In the genomic region with DNA sequence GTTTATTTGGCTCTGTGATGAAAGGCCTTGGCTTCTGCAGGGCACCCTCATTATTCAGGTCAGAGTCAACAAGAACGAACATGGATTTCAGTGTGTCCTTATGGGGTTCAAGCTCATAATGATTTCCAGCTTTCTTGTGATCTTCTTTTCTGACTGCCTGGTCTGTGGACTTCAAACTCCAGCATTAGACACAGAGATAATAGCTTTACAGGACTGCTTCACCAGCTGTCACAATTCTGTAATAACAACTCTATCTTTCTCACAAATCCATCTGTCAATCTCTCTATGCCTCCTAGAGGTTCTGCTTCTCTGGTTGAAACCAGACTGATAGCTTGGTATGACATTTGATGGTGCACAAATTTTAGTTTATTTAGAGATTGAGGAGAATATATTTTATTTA, we compare ENCODE assay signal across 26 cellular contexts. TPM values are rescaled to one million over a fixed set of nuclear protein-coding genes. Genes with fewer than 3 reads are reported as not detected.
"Had no signal": no experiment of that assay in that cellular context is flagged by ENCODE, and none has a peak within 500 bp of the region (broad histone marks: within the 10 kb centered on the region; RNA-seq: fewer than 3 reads in every experiment).

No MANE protein-coding gene starts in this region.

- H3K4me3 ChIP-seq: left lung, lower lobe of right lung, neural progenitor cell, right atrium auricular region, right lobe of liver, smooth muscle cell, tibial nerve, uterus had no signal

- ATAC-seq: left colon; left lung; lower lobe of right lung; naive thymus-derived CD8-positive, alpha-beta T cell; right lobe of liver; stimulated activated memory B cell treated with anti-CD40 and anti-IgM and Interleukin-4, amounts not matched to agents 10 μg/mL and 1 μg/mL and 100 μg/mL, for 72 hours; stimulated activated naive CD8-positive, alpha-beta T cell treated with anti-CD3 and anti-CD28 coated beads, Interleukin-15, amount 100 ng/mL, for 72 hours had no signal

- H3K9ac ChIP-seq: neural progenitor cell, parathyroid adenoma had no signal

- H3K4me1 ChIP-seq: left lung, lower lobe of right lung, neural progenitor cell, parathyroid adenoma, right atrium auricular region, right lobe of liver, tibial nerve, uterus had no signal

- H3K36me3 ChIP-seq: left lung, lower lobe of right lung, neural progenitor cell, neutrophil, right atrium auricular region, right lobe of liver, tibial nerve, uterus had no signal

- H3K9me3 ChIP-seq: left lung, lower lobe of right lung, neutrophil, right atrium auricular region, right lobe of liver, tibial nerve, uterus had no signal

- H2AFZ ChIP-seq: neural progenitor cell, parathyroid adenoma had no signal

- H3K27me3 ChIP-seq: left lung, neural progenitor cell, neutrophil, right atrium auricular region, right lobe of liver, tibial nerve, uterus had no signal

- H3K79me2 ChIP-seq: parathyroid adenoma had no signal

- H3K4me2 ChIP-seq: neural progenitor cell, smooth muscle cell had no signal

- H3K27ac ChIP-seq: left lung, lower lobe of right lung, neural progenitor cell, neutrophil, parathyroid adenoma, right atrium auricular region, right lobe of liver, tibial nerve, uterus had no signal

- DNase-seq: kidney; left colon; left lung; lower lobe of right lung; mammary epithelial cell; mesenchymal stem cell; naive thymus-derived CD8-positive, alpha-beta T cell; occipital lobe; right lobe of liver; stimulated activated CD4-positive, alpha-beta T cell treated with anti-CD3 and anti-CD28 coated beads, Interleukin-1b, Interleukin-23, amount 100 ng/mL, for 48 hours; stimulated activated CD4-positive, alpha-beta T cell treated with anti-CD3 and anti-CD28 coated beads, Interleukin-2, amount 100 ng/mL, for 48 hours; stimulated activated CD4-positive, alpha-beta T cell treated with anti-CD3 and anti-CD28 coated beads, Interleukin-4, amount 100 ng/mL, for 4 hours; stimulated activated CD8-positive, alpha-beta memory T cell treated with anti-CD3 and anti-CD28 coated beads, Interleukin-4, amount 100 ng/mL, for 48 hours; stimulated activated naive CD4-positive, alpha-beta T cell treated with Interleukin-2 at 50 U/mL for 16 hours; stimulated activated naive CD8-positive, alpha-beta T cell treated with anti-CD3 and anti-CD28 coated beads, Interleukin-15, amount 100 ng/mL, for 72 hours; substantia nigra; uterus had no signal

RNA-seq across cellular contexts. Expression of gene SLITRK6, which starts 13.1 kb away (rescaled TPM):
- total RNA-seq: naive thymus-derived CD8-positive, alpha-beta T cell; pulmonary artery endothelial cell; renal cortical epithelial cell had no signal
- polyA plus RNA-seq: naive thymus-derived CD8-positive, alpha-beta T cell had no signal
